8 cellular contexts compared by ENCODE assay signal in the genomic region with DNA sequence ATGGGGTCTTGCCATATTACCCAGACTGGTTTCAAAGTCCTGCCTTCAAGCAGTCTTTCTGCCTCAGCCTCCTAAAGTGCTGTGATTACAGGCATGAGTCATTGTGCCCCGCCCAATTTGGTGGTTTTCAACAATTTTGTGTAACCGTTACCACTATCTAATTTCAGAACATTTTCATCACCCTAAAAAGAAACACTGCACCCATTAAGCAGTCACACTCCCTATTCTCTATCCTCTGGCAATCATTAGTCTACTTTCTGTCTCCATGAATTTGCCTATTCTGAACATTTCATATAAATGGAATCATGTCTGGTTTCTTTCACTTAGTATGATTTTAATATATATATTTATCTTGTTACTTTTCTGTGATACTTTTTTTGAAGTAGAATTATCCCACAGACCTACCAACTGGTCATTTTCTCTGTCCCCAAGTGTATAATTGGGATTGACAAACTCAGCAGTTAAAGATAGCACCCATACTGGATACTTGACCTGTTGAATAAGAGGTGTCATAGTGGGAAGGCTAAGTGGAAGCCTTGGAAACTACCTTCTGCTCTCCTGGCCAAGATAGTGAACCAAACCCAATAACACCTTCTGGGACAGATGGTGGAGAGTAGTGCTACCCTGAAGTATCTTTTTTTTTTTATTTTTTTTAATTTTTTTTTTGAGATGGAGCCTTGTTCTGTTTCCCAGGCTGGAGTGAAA.
DNase-seq lines count a peak whose midpoint lies in the region; ATAC-seq and TF ChIP-seq lines count a peak whose summit lies in the region.

No MANE protein-coding gene starts in this region.

- peak; percentile 56 for ATAC-seq in HG03354 (IDR thresholded peaks at IDR 0.05; ENCODE audit: poor library complexity, severe bottlenecking, unreplicated experiment)

- H3K36me3 Mint-ChIP-seq in chondrocyte (ENCODE audit: low read depth) (peaks cover 2% of the 10 kb centered on the region), type B pancreatic cell (no peaks in the 10 kb centered on the region)

- peaks cover 18% of the 10 kb centered on the region for H3K4me1 Mint-ChIP-seq in chondrocyte (ENCODE audit: low read depth)
- H3K4me1 Mint-ChIP-seq in type B pancreatic cell (ENCODE audit: unreplicated experiment), result peaks cover 4% of the 10 kb centered on the region

- no peak for TF ChIP-seq CTCF in GM12865 (IDR thresholded peaks at IDR 0.05; ENCODE audit: insufficient read depth, low read depth, low read length, missing control alignments)
- no peak for TF ChIP-seq CTCF in chondrocyte (IDR thresholded peaks at IDR 0.05)
- no peak for TF ChIP-seq CTCF in type B pancreatic cell (conservative IDR thresholded peaks at IDR 0.05)

- H3K27ac Mint-ChIP-seq in chondrocyte (ENCODE audit: unreplicated experiment) (peak overlapping the region; percentile 22), type B pancreatic cell (no peak overlapping the region)

- H3K4me3 Mint-ChIP-seq in chondrocyte (ENCODE audit: unreplicated experiment) (no peak overlapping the region), type B pancreatic cell (no peak overlapping the region)

- H3K9me3 Mint-ChIP-seq in chondrocyte (ENCODE audit: low read depth) (peaks cover 6% of the 10 kb centered on the region), type B pancreatic cell (peaks cover 8% of the 10 kb centered on the region)

- DNase-seq in GM12865 (ENCODE audit: low read depth) (peak; percentile 76), chondrocyte (ENCODE audit: low spot score) (no peak), type B pancreatic cell (ENCODE audit: extremely low spot score, unreplicated experiment) (no peak), GOT3 (lab: John Stamatoyannopoulos, UW) (no peak), cerebellum (ENCODE audit: low spot score) (no peak)
- peak in 3 of 4 experiments; percentile 29 to 45 (median 41) for DNase-seq in activated CD4-positive, CD25-positive, alpha-beta regulatory T cell (lab: John Stamatoyannopoulos, UW)
- DNase-seq in stimulated activated CD4-positive, alpha-beta T cell treated with anti-CD3 and anti-CD28 coated beads, Interleukin-15, amount 100 ng/mL, for 24 hours, result peak; percentile 83

- no peak overlapping the region for H3K4me3 ChIP-seq in GM12865 (ENCODE audit: low read depth, low read length)

- H3K27me3 Mint-ChIP-seq in chondrocyte (ENCODE audit: low read depth), result no peaks in the 10 kb centered on the region
- H3K27me3 Mint-ChIP-seq in type B pancreatic cell, result no peaks in the 10 kb centered on the region

Comparison
In these comparisons a context has a peak if more than half of its experiments do, and no peak if none do; other contexts are left out.
1. DNase-seq: peak in GM12865 (single experiment), activated CD4-positive, CD25-positive, alpha-beta regulatory T cell (3 of 4) and stimulated activated CD4-positive, alpha-beta T cell treated with anti-CD3 and anti-CD28 coated beads, Interleukin-15, amount 100 ng/mL, for 24 hours (single experiment); none in chondrocyte (single experiment), type B pancreatic cell (single experiment), GOT3 (single experiment) and cerebellum (single experiment).